ENCODE assay signal across 8 cellular contexts in genomic region chr19:43524922-43525835, GRCh38. TPM values are rescaled to one million over a fixed set of nuclear protein-coding genes. Genes with fewer than 3 reads are reported as not detected.
DNase-seq lines count a peak whose midpoint lies in the region; ATAC-seq and TF ChIP-seq lines count a peak whose summit lies in the region.

No MANE protein-coding gene starts in this region.

- H3K4me3 Mint-ChIP-seq in GM23338, result peak overlapping the region; percentile 88

- H3K27ac ChIP-seq in GM23338 (ENCODE audit: low read depth) (no peak overlapping the region), SJSA1 (no peak overlapping the region)

- H4K20me1 ChIP-seq in GM23338 (replicated peaks; ENCODE audit: insufficient read depth), result no peaks in the 10 kb centered on the region

- peaks cover 11% of the 10 kb centered on the region for H3K4me1 Mint-ChIP-seq in GM23338

- H3K4me1 ChIP-seq in GM23338 (ENCODE audit: insufficient read depth) (peaks cover 8% of the 10 kb centered on the region; the same call in 1 of the 2 replicates), SJSA1 (replicated peaks) (peaks cover 23% of the 10 kb centered on the region)

- H3K4me3 ChIP-seq in GM23338 (peak overlapping the region; percentile 96), SJSA1 (peak overlapping the region; percentile 61; the same call in 1 of the 2 replicates)

- no peak overlapping the region for H3K27ac Mint-ChIP-seq in GM23338

- H3K79me2 ChIP-seq in GM23338 (replicated peaks; ENCODE audit: insufficient read depth), result no peaks in the 10 kb centered on the region

- no peaks in the 10 kb centered on the region for H3K36me3 Mint-ChIP-seq in GM23338 (ENCODE audit: low read depth)

- ATAC-seq in GM23338 (peak; percentile 81), left colon (peak; percentile 63), HG02623 (IDR thresholded peaks at IDR 0.05; ENCODE audit: unreplicated experiment) (no peak)

- no peaks in the 10 kb centered on the region for H3K9me2 ChIP-seq in GM23338 (ENCODE audit: insufficient read depth)

- peak; percentile 54 for DNase-seq in Ammon's horn (ENCODE audit: low spot score)
- DNase-seq in GM23338 (ENCODE audit: low spot score), result peak; percentile 74
- DNase-seq in SJSA1 (ENCODE audit: low read depth in 1 of 2, low spot score in 2 of 2), result no peak
- DNase-seq in cerebellar cortex (ENCODE audit: low spot score), result peak; percentile 51
- peak; percentile 78 to 90 for DNase-seq in left colon
- DNase-seq in stimulated activated CD4-positive, alpha-beta T cell treated with anti-CD3 and anti-CD28 coated beads, Interleukin-1b, Interleukin-23, amount 100 ng/mL, for 48 hours, result peak; percentile 38
- no peak for DNase-seq in NCI-H2171 (lab: John Stamatoyannopoulos, UW)

- intact Hi-C loops in left colon (cut with DNase I, micrococcal nuclease), result loop anchor here in 1 of 2 donors (5.0 kb wide), 1 partner anchor 78 kb away; no protein-coding TSS in a partner anchor

- H3K9me3 Mint-ChIP-seq in GM23338, result no peaks in the 10 kb centered on the region

- H2AFZ ChIP-seq in GM23338, result no peak overlapping the region

- peaks cover 22% of the 10 kb centered on the region for H3K27me3 Mint-ChIP-seq in GM23338 (ENCODE audit: insufficient read depth, low read depth, poor library complexity)

- H3F3A ChIP-seq in GM23338 (replicated peaks; ENCODE audit: low read depth), result no peaks in the 10 kb centered on the region; the same call in 1 of the 2 replicates

- peak overlapping the region; percentile 96 for H3K4me2 ChIP-seq in GM23338

- H3K9me3 ChIP-seq in SJSA1 (replicated peaks), result no peaks in the 10 kb centered on the region

- no peak for TF ChIP-seq CTCF in GM23338 (conservative IDR thresholded peaks at IDR 0.05; ENCODE audit: low read depth in 2 of 2)

- H3K27me3 ChIP-seq in GM23338 (ENCODE audit: insufficient read depth) (peaks cover 33% of the 10 kb centered on the region), SJSA1 (replicated peaks) (no peaks in the 10 kb centered on the region)

- H3K36me3 ChIP-seq in GM23338 (ENCODE audit: insufficient read depth) (no peaks in the 10 kb centered on the region), SJSA1 (no peaks in the 10 kb centered on the region; the same call in 1 of the 2 replicates)

TF ChIP-seq in GM23338, 12 proteins besides CTCF, POLR2A, EP300 and RAD21 (continues in another document):
- TF ChIP-seq EZH2phosphoT487 (IDR thresholded peaks at IDR 0.05; ENCODE audit: unreplicated experiment) (no peak), ZNF331 (CRISPR knock-in tag; IDR thresholded peaks at IDR 0.05; ENCODE audit: low read depth) (no peak), JUNB (IDR thresholded peaks at IDR 0.05; ENCODE audit: unreplicated experiment) (no peak), POLR2AphosphoS5 (IDR thresholded peaks at IDR 0.05; ENCODE audit: low read depth) (no peak), ZNF114 (CRISPR knock-in tag; IDR thresholded peaks at IDR 0.05) (no peak), EZH2 (IDR thresholded peaks at IDR 0.05; ENCODE audit: low read depth, unreplicated experiment) (no peak), NANOG (IDR thresholded peaks at IDR 0.05; ENCODE audit: borderline replicate concordance) (no peak), STAT1 (IDR thresholded peaks at IDR 0.05; ENCODE audit: unreplicated experiment) (no peak), REST (IDR thresholded peaks at IDR 0.05; ENCODE audit: unreplicated experiment) (no peak)

RNA-seq across cellular contexts. Expression of gene ETHE1, which starts 1.8 kb away (rescaled TPM):
- total RNA-seq in GM23338 (2014; rRNA removed; shearing (Covaris generic)), result 23.2 and 25.5 TPM in 2 replicates
- polyA plus RNA-seq in GM23338 (2016; fragmentation: Nextera tagmentation; extraction: Ambion mirVana), result 8.9 and 11.1 TPM in 2 replicates
- 23.7 and 30.5 TPM in 2 replicates for total RNA-seq in SJSA1 (2014; rRNA removed; shearing (Covaris generic))
- total RNA-seq in left colon, result 100 to 1,000 TPM; 480 to 631 TPM

RNA-seq across cellular contexts. Expression of gene ZNF575, which starts 7.8 kb away (rescaled TPM):
- total RNA-seq in GM23338 (2014; rRNA removed; shearing (Covaris generic)), result 0.10 TPM in 1 of 2 replicates, not detected in the other
- 0.42 and 0.65 TPM in 2 replicates for polyA plus RNA-seq in GM23338 (2016; fragmentation: Nextera tagmentation; extraction: Ambion mirVana)
- total RNA-seq in SJSA1 (2014; rRNA removed; shearing (Covaris generic)), result 0.09 and 0.42 TPM in 2 replicates
- 1 to 10 TPM; 6.5 to 7.7 TPM for total RNA-seq in left colon

RNA-seq across cellular contexts. Expression of gene PHLDB3, which starts 20.6 kb away (rescaled TPM):
- total RNA-seq in GM23338 (2014; rRNA removed; shearing (Covaris generic)), result 10.2 and 15.4 TPM in 2 replicates
- 6.3 and 8.4 TPM in 2 replicates for polyA plus RNA-seq in GM23338 (2016; fragmentation: Nextera tagmentation; extraction: Ambion mirVana)
- 15.1 and 15.8 TPM in 2 replicates for total RNA-seq in SJSA1 (2014; rRNA removed; shearing (Covaris generic))
- 10 to 100 TPM in 1 of 2 donors, 1 to 10 TPM in 1; 9.7 to 11.6 TPM for total RNA-seq in left colon

RNA-seq across cellular contexts. Expression of gene XRCC1, which starts 50.1 kb away (rescaled TPM):
- 45.8 and 49.5 TPM in 2 replicates for total RNA-seq in GM23338 (2014; rRNA removed; shearing (Covaris generic))
- polyA plus RNA-seq in GM23338 (2016; fragmentation: Nextera tagmentation; extraction: Ambion mirVana), result 32.0 and 35.3 TPM in 2 replicates
- 48.6 and 59.8 TPM in 2 replicates for total RNA-seq in SJSA1 (2014; rRNA removed; shearing (Covaris generic))
- total RNA-seq in left colon, result 10 to 100 TPM; 16.5 to 17.3 TPM

RNA-seq across cellular contexts. Expression of gene PINLYP, which starts 50.4 kb away (rescaled TPM):
- 4.3 and 7.8 TPM in 2 replicates for total RNA-seq in GM23338 (2014; rRNA removed; shearing (Covaris generic))
- 11.1 and 12.1 TPM in 2 replicates for polyA plus RNA-seq in GM23338 (2016; fragmentation: Nextera tagmentation; extraction: Ambion mirVana)
- total RNA-seq in SJSA1 (2014; rRNA removed; shearing (Covaris generic)), result 1.3 TPM in 1 of 2 replicates, not detected in the other
- 1 to 10 TPM in 1 of 2 donors, under 1 TPM in 1; 0.95 to 1.6 TPM for total RNA-seq in left colon

Comparison
In these comparisons a context has a peak if more than half of its experiments do, and no peak if none do; other contexts are left out.
1. DNase-seq: peak in Ammon's horn (single experiment), GM23338 (single experiment), cerebellar cortex (single experiment), left colon (2 of 2) and stimulated activated CD4-positive, alpha-beta T cell treated with anti-CD3 and anti-CD28 coated beads, Interleukin-1b, Interleukin-23, amount 100 ng/mL, for 48 hours (single experiment); none in SJSA1 (0 of 2) and NCI-H2171 (single experiment).
2. RNA of gene ETHE1, which starts 1.8 kb away (total RNA-seq): 480 to 631 TPM in left colon; 23.7 to 30.5 TPM in SJSA1 and 23.2 to 25.5 TPM in GM23338; every median in the first group is over 10 times any median in the second.